17 cellular contexts compared by ENCODE assay signal in genomic region chr10:29372920-29373319, GRCh38.
"Had no signal": no experiment of that assay in that cellular context is flagged by ENCODE, and none has a peak within 500 bp of the region (broad histone marks: within the 10 kb centered on the region; RNA-seq: fewer than 3 reads in every experiment).

No MANE protein-coding gene starts in this region.

- ATAC-seq: esophagus mucosa; gastrocnemius medialis; left lobe of liver; naive thymus-derived CD4-positive, alpha-beta T cell; stimulated activated memory B cell treated with anti-CD40 and anti-IgM and Interleukin-4, amounts not matched to agents 10 μg/mL and 1 μg/mL and 100 μg/mL, for 72 hours; stimulated activated naive CD8-positive, alpha-beta T cell treated with anti-CD3 and anti-CD28 coated beads, Interleukin-15, Interleukin-2, amounts not matched to agents 100 U/mL and 50 U/mL, for 24 hours had no signal

- DNase-seq: dorsolateral prefrontal cortex; effector CD4-positive, alpha-beta T cell; endodermal cell; foreskin fibroblast; gastrocnemius medialis; head of caudate nucleus; midbrain; naive thymus-derived CD4-positive, alpha-beta T cell; sigmoid colon; stimulated activated CD4-positive, alpha-beta T cell treated with anti-CD3 and anti-CD28 coated beads, Interleukin-4, amount 100 ng/mL, for 4 hours; stimulated activated naive CD8-positive, alpha-beta T cell treated with anti-CD3 and anti-CD28 coated beads, Interleukin-15, Interleukin-2, amounts not matched to agents 100 U/mL and 50 U/mL, for 24 hours; substantia nigra; testis; tibial artery had no signal
